ENCODE assay signal across 1 cellular context in genomic region chr2:121707344-121707919, GRCh38.
TF ChIP-seq lines count a peak whose summit lies in the region.

No MANE protein-coding gene starts in this region.

TF ChIP-seq in HepG2, 621 proteins besides CTCF, POLR2A, EP300 and RAD21 (continued from another document and continues in another):
- peak; percentile 68; the same call in 1 of the 2 replicates for TF ChIP-seq HNF1B (CRISPR knock-in tag; IDR thresholded peaks at IDR 0.05)
- no peak for TF ChIP-seq ZNF570 (CRISPR knock-in tag; IDR thresholded peaks at IDR 0.05; ENCODE audit: borderline replicate concordance)
- TF ChIP-seq TOPORS (CRISPR knock-in tag; IDR thresholded peaks at IDR 0.05): no peak
- no peak for TF ChIP-seq ZFP37 (CRISPR knock-in tag; IDR thresholded peaks at IDR 0.05; ENCODE audit: borderline replicate concordance)
- no peak for TF ChIP-seq ZNF619 (CRISPR knock-in tag; IDR thresholded peaks at IDR 0.05)
- no peak for TF ChIP-seq IRX3 (CRISPR knock-in tag; IDR thresholded peaks at IDR 0.05; ENCODE audit: borderline replicate concordance, low read depth)
- no peak for TF ChIP-seq GATA4 (IDR thresholded peaks at IDR 0.05; ENCODE audit: borderline replicate concordance, low read depth)
- TF ChIP-seq ZNF792 (CRISPR knock-in tag; IDR thresholded peaks at IDR 0.05): no peak
- no peak for TF ChIP-seq ZMYM2 (CRISPR knock-in tag; IDR thresholded peaks at IDR 0.05)
- no peak for TF ChIP-seq CENPX (CRISPR knock-in tag; IDR thresholded peaks at IDR 0.05)
- TF ChIP-seq ZNF138 (CRISPR knock-in tag; IDR thresholded peaks at IDR 0.05; ENCODE audit: low read depth): no peak
- TF ChIP-seq ZNF841 (CRISPR knock-in tag; IDR thresholded peaks at IDR 0.05; ENCODE audit: borderline replicate concordance): no peak
- no peak for TF ChIP-seq GPN1 (CRISPR knock-in tag; IDR thresholded peaks at IDR 0.05; ENCODE audit: borderline replicate concordance)
- peak; percentile 11; the same call in 1 of the 2 replicates for TF ChIP-seq SALL1 (CRISPR knock-in tag; IDR thresholded peaks at IDR 0.05)
- TF ChIP-seq REST (IDR thresholded peaks at IDR 0.05; ENCODE audit: borderline replicate concordance in 1 of 2, low read depth in 1 of 2, low read length in 2 of 2): no peak
- TF ChIP-seq GFI1 (CRISPR knock-in tag; IDR thresholded peaks at IDR 0.05; ENCODE audit: borderline replicate concordance): no peak
- TF ChIP-seq ETS1 (CRISPR knock-in tag; IDR thresholded peaks at IDR 0.05): no peak
- 0 out of 2 replicates have a peak, but pooled peaks have one; percentile 9 for TF ChIP-seq BORCS8-MEF2B (CRISPR knock-in tag; IDR thresholded peaks at IDR 0.05)
- no peak for TF ChIP-seq ZNF337 (CRISPR knock-in tag; IDR thresholded peaks at IDR 0.05; ENCODE audit: borderline replicate concordance, low read depth)
- peak; percentile 51 for TF ChIP-seq ZBTB25 (CRISPR knock-in tag; IDR thresholded peaks at IDR 0.05)
- TF ChIP-seq SOX6 (IDR thresholded peaks at IDR 0.05): no peak
- TF ChIP-seq SOX6 (CRISPR knock-in tag; IDR thresholded peaks at IDR 0.05): peak; percentile 35; the same call in 1 of the 2 replicates
- TF ChIP-seq ZNF24 (IDR thresholded peaks at IDR 0.05): no peak
- no peak for TF ChIP-seq SYNCRIP (IDR thresholded peaks at IDR 0.05; ENCODE audit: insufficient read depth, low read depth, low read length)
- TF ChIP-seq ZNF354B (CRISPR knock-in tag; IDR thresholded peaks at IDR 0.05): no peak
- no peak for TF ChIP-seq ZNF780A (CRISPR knock-in tag; IDR thresholded peaks at IDR 0.05)
- TF ChIP-seq CSRNP2 (CRISPR knock-in tag; conservative IDR thresholded peaks at IDR 0.05; ENCODE audit: low read depth): no peak
- TF ChIP-seq SIN3B (IDR thresholded peaks at IDR 0.05; ENCODE audit: low read length): no peak
- no peak for TF ChIP-seq PREB (CRISPR knock-in tag; IDR thresholded peaks at IDR 0.05)
- TF ChIP-seq ZBTB40 (IDR thresholded peaks at IDR 0.05): no peak
- TF ChIP-seq ZBTB40 (CRISPR knock-in tag; IDR thresholded peaks at IDR 0.05): no peak
- no peak for TF ChIP-seq ZIK1 (CRISPR knock-in tag; IDR thresholded peaks at IDR 0.05; ENCODE audit: borderline replicate concordance, low read depth)
- no peak for TF ChIP-seq TCF7 (IDR thresholded peaks at IDR 0.05; ENCODE audit: low read depth)
- TF ChIP-seq TGIF2 (CRISPR knock-in tag; IDR thresholded peaks at IDR 0.05): no peak
- peak; percentile 44; the same call in 1 of the 2 replicates for TF ChIP-seq HDAC2 (CRISPR knock-in tag; IDR thresholded peaks at IDR 0.05)
- no peak for TF ChIP-seq ZNF704 (CRISPR knock-in tag; IDR thresholded peaks at IDR 0.05; ENCODE audit: borderline replicate concordance)
- TF ChIP-seq SMC3 (IDR thresholded peaks at IDR 0.05; ENCODE audit: low read length): no peak
- no peak for TF ChIP-seq PBX3 (CRISPR knock-in tag; IDR thresholded peaks at IDR 0.05; ENCODE audit: borderline replicate concordance)
- no peak for TF ChIP-seq MEIS1 (CRISPR knock-in tag; IDR thresholded peaks at IDR 0.05; ENCODE audit: borderline replicate concordance)
- no peak for TF ChIP-seq ZNF589 (CRISPR knock-in tag; conservative IDR thresholded peaks at IDR 0.05)
- no peak for TF ChIP-seq ZNF260 (CRISPR knock-in tag; IDR thresholded peaks at IDR 0.05; ENCODE audit: borderline replicate concordance, low read depth)
- TF ChIP-seq ZNF180 (CRISPR knock-in tag; IDR thresholded peaks at IDR 0.05; ENCODE audit: borderline replicate concordance, low read depth): no peak
